8 cellular contexts compared by ENCODE assay signal in genomic region chr4:153465922-153466636, GRCh38. TPM values are rescaled to one million over a fixed set of nuclear protein-coding genes. Genes with fewer than 3 reads are reported as not detected.
DNase-seq lines count a peak whose midpoint lies in the region; ATAC-seq and TF ChIP-seq lines count a peak whose summit lies in the region.

TMEM131L (plus strand) TSS chr4:153466360; CDS start chr4:153466398, 38 bp downstream.

- H3K27ac Mint-ChIP-seq in neural progenitor cell: peak within 1 kb of the TSS; percentile 96

- peak within 1 kb of the TSS; percentile 80 for H3K56ac ChIP-seq in IMR-90 (ENCODE audit: extremely low read depth, insufficient read depth, low read length)

- H3K9me3 Mint-ChIP-seq in neural progenitor cell: no peaks in the 10 kb centered on the region

- dilution Hi-C loops in IMR-90 (cut with HindIII; ENCODE audit: low sequenced_read_pairs, unreplicated experiment): no loop called here

- peak within 1 kb of the TSS; percentile 80 for H3K4ac ChIP-seq in IMR-90 (ENCODE audit: low read depth, low read length)

- H3K9me3 ChIP-seq in IMR-90 (ENCODE audit: control insufficient read depth, insufficient read depth, low read length) (no peaks in the 10 kb centered on the region), neural progenitor cell (ENCODE audit: low read depth) (no peaks in the 10 kb centered on the region), thyroid gland (no peaks in the 10 kb centered on the region)

- peak within 1 kb of the TSS; percentile 6; the same call in 1 of the 2 replicates for H3K18ac ChIP-seq in IMR-90 (ENCODE audit: low read depth, low read length)

- H3K4me1 ChIP-seq in IMR-90 (ENCODE audit: control insufficient read depth, insufficient read depth, low read length) (peaks cover 2% of the 10 kb centered on the region; the same call in 1 of the 2 replicates), foreskin keratinocyte (peaks cover 22% of the 10 kb centered on the region), neural progenitor cell (peaks cover 16% of the 10 kb centered on the region), thyroid gland (peaks cover 7 to 25% of the 10 kb centered on the region in 2 donors)

- H2AFZ ChIP-seq in IMR-90 (replicated peaks; ENCODE audit: low read length, poor library complexity): peak within 1 kb of the TSS; percentile 98
- H2AFZ ChIP-seq in neural progenitor cell (replicated peaks): peak within 1 kb of the TSS; percentile 89

- H3K9ac ChIP-seq in IMR-90 (ENCODE audit: low read depth, low read length) (peak within 1 kb of the TSS; percentile 81), neural progenitor cell (no peak within 1 kb of the TSS)

- peaks cover 8 to 29% of the 10 kb centered on the region in 2 experiments for H3K79me1 ChIP-seq in IMR-90 (ENCODE audit: low read depth in 1 of 2, low read length in 2 of 2)

- H2AK9ac ChIP-seq in IMR-90 (replicated peaks; ENCODE audit: low read depth, low read length, poor library complexity): peak within 1 kb of the TSS; percentile 87

- peak within 1 kb of the TSS; percentile 65 for H3K27ac ChIP-seq in IMR-90 (ENCODE audit: insufficient read depth, low read length)
- peak within 1 kb of the TSS; percentile 76 for H3K27ac ChIP-seq in RWPE1
- peak within 1 kb of the TSS; percentile 72 for H3K27ac ChIP-seq in foreskin keratinocyte
- H3K27ac ChIP-seq in neural progenitor cell: no peak within 1 kb of the TSS
- H3K27ac ChIP-seq in thyroid gland: peak within 1 kb of the TSS; percentile 3 to 76 (median 75)

- H3K4me3 ChIP-seq in IMR-90 (ENCODE audit: insufficient read depth, low read depth, low read length) (peak within 1 kb of the TSS; percentile 96), neural progenitor cell (peak within 1 kb of the TSS; percentile 86), thyroid gland (replicated peaks in 1 of 3) (peak within 1 kb of the TSS; percentile 50 to 73 (median 57))

- H3K14ac ChIP-seq in IMR-90 (replicated peaks; ENCODE audit: low read depth, low read length): peak within 1 kb of the TSS; percentile 84; the same call in 1 of the 2 replicates

- TF ChIP-seq RAD21 in IMR-90 (IDR thresholded peaks at IDR 0.05; ENCODE audit: low read length): no peak; the same call in 1 of the 2 replicates

- POLR2A ChIA-PET in IMR-90 (lab: Charles Lee; ENCODE audit: unreplicated experiment) (interaction anchor here (0.5 kb wide), 1 partner anchor 23 kb away, joined by 4 read pairs; no protein-coding TSS in a partner anchor), RWPE1 (lab: Yijun Ruan, JAX; ENCODE audit: low non-redundant PET) (interaction anchor here (0.6 to 0.9 kb wide), 4 partner anchors 11 to 96 kb away, joined by 3 to 6 read pairs (median 3); no protein-coding TSS in a partner anchor)

- TF ChIP-seq POLR2A in IMR-90 (IDR thresholded peaks at IDR 0.05; ENCODE audit: low read depth, low read length) (0 out of 2 replicates have a peak, but pooled peaks have one; percentile 33), thyroid gland (IDR thresholded peaks at IDR 0.05) (peak in 1 of 2 donors; percentile 77)

- 1% methylated on average over 19 of the region's 86 CpGs; no CpG with 5 or more reads in 1 of the 2 experiments for WGBS in IMR-90 (ENCODE audit: extremely low coverage in 2 of 2, insufficient read length in 1 of 2), 2 experiments
- 0 to 2% methylated on average over 9 to 24 of the region's 86 CpGs for WGBS in thyroid gland, 2 donors

- CTCF ChIA-PET in IMR-90 (lab: Yijun Ruan, JAX): interaction anchor here (0.6 to 1.9 kb wide), 14 partner anchors 18 to 178 kb away, joined by 3 to 11 read pairs (median 4); no protein-coding TSS in a partner anchor
- CTCF ChIA-PET in RWPE1 (lab: Yijun Ruan, JAX): interaction anchor here (0.5 to 3.4 kb wide), 6 partner anchors 18 to 120 kb away, joined by 3 to 14 read pairs (median 4); no protein-coding TSS in a partner anchor

- H3K4me1 Mint-ChIP-seq in neural progenitor cell: peaks cover 38% of the 10 kb centered on the region

- intact Hi-C loops in IMR-90 (cut with micrococcal nuclease): loop anchor here (1.0 to 10.0 kb wide), 5 partner anchors 19 to 321 kb away; no protein-coding TSS in a partner anchor
- intact Hi-C loops in thyroid gland (cut with DNase I): loop anchor here (10.0 kb wide), 1 partner anchor 121 kb away; the partner anchor contains the start of gene MND1

- H4K5ac ChIP-seq in IMR-90 (ENCODE audit: low read depth, low read length): peak within 1 kb of the TSS; percentile 19; the same call in 1 of the 2 replicates

- ATAC-seq in GM21526 (IDR thresholded peaks at IDR 0.05; ENCODE audit: low FRiP score, unreplicated experiment): peak; percentile 36
- peak; percentile 90 for ATAC-seq in IMR-90 (ENCODE audit: low read depth)
- peak; percentile 86 for ATAC-seq in foreskin keratinocyte

- TF ChIP-seq CTCF in IMR-90 (conservative IDR thresholded peaks at IDR 0.05; ENCODE audit: low read depth, low read length): no peak
- TF ChIP-seq CTCF in RWPE1 (conservative IDR thresholded peaks at IDR 0.05; ENCODE audit: low read depth): 0 out of 2 replicates have a peak, but pooled peaks have one; percentile 4
- TF ChIP-seq CTCF in foreskin keratinocyte (conservative IDR thresholded peaks at IDR 0.05): peak; percentile 34
- TF ChIP-seq CTCF in neural progenitor cell (IDR thresholded peaks at IDR 0.05): peak; percentile 22
- TF ChIP-seq CTCF in thyroid gland (IDR thresholded peaks at IDR 0.05): peak in 1 of 6 experiments; percentile 11

- peak within 1 kb of the TSS; percentile 40 for H4K91ac ChIP-seq in IMR-90 (ENCODE audit: insufficient read depth, low read depth, low read length)

- peaks cover 20% of the 10 kb centered on the region for H3F3A ChIP-seq in neural progenitor cell (ENCODE audit: low read depth)

- H3K27me3 Mint-ChIP-seq in neural progenitor cell (ENCODE audit: insufficient read depth, low read depth): peaks cover 14% of the 10 kb centered on the region

- H3K27me3 ChIP-seq in IMR-90 (ENCODE audit: control insufficient read depth, insufficient read depth, low read length) (no peaks in the 10 kb centered on the region), foreskin keratinocyte (no peaks in the 10 kb centered on the region), neural progenitor cell (peaks cover 21% of the 10 kb centered on the region), thyroid gland (no peaks in the 10 kb centered on the region)

- H3K9me1 ChIP-seq in IMR-90 (ENCODE audit: insufficient read depth, low read length): no peaks in the 10 kb centered on the region; the same call in 1 of the 2 replicates

- H3K4me3 Mint-ChIP-seq in neural progenitor cell: peak within 1 kb of the TSS; percentile 94

- H4K8ac ChIP-seq in IMR-90 (ENCODE audit: low read depth in 2 of 2, low read length in 2 of 2): peak within 1 kb of the TSS in 1 of 2 experiments; percentile 75; a peak in 1 of 4 replicates

- H2AK5ac ChIP-seq in IMR-90 (ENCODE audit: low read depth, low read length): no peak within 1 kb of the TSS

- H4K20me1 ChIP-seq in IMR-90 (ENCODE audit: insufficient read depth, low read length): peaks cover 3% of the 10 kb centered on the region; the same call in 1 of the 2 replicates
- peaks cover 22% of the 10 kb centered on the region for H4K20me1 ChIP-seq in neural progenitor cell (ENCODE audit: low read depth)

- H3K36me3 ChIP-seq in IMR-90 (ENCODE audit: control insufficient read depth, insufficient read depth, low read length) (no peaks in the 10 kb centered on the region), neural progenitor cell (no peaks in the 10 kb centered on the region), thyroid gland (no peaks in the 10 kb centered on the region)

- BruUV-seq in IMR-90 (replicated peaks; lab: Mats Ljungman, UMichigan): no TSS peak

- H3K36me3 Mint-ChIP-seq in neural progenitor cell: no peaks in the 10 kb centered on the region

- H2BK120ac ChIP-seq in IMR-90 (ENCODE audit: low read depth, low read length): peak within 1 kb of the TSS; percentile 33; the same call in 1 of the 2 replicates

- H2BK5ac ChIP-seq in IMR-90 (ENCODE audit: low read depth, low read length, poor library complexity, severe bottlenecking): peak within 1 kb of the TSS; percentile 72

- no peak within 1 kb of the TSS; the same call in 1 of the 2 replicates for H2BK20ac ChIP-seq in IMR-90 (ENCODE audit: low read depth, low read length)

- peak within 1 kb of the TSS; percentile 21; the same call in 1 of the 3 replicates for H2BK15ac ChIP-seq in IMR-90 (ENCODE audit: low read depth, low read length)

- H3K4me2 ChIP-seq in IMR-90 (ENCODE audit: low read depth, low read length) (peak within 1 kb of the TSS; percentile 83), neural progenitor cell (peak within 1 kb of the TSS; percentile 90)

- DNase-seq in DMS114 treated with DMSO at 0.1 percent for 48 hours (lab: John Stamatoyannopoulos, UW; ENCODE audit: unreplicated experiment) (peak; percentile 32), IMR-90 (peak; percentile 52), RWPE1 (ENCODE audit: low spot score) (peak; percentile 71), foreskin keratinocyte (peak in 1 of 2 donors; percentile 59), neural progenitor cell (ENCODE audit: low spot score) (peak; percentile 93), thyroid gland (peak; percentile 60 to 64)
- peak; percentile 90 for DNase-seq in activated effector memory CD4-positive, alpha-beta T cell treated with anti-CD3 and anti-CD28 coated beads, Interleukin-2, amount 50 U/mL, for 16 hours

- peaks cover 42% of the 10 kb centered on the region for H3K79me2 ChIP-seq in neural progenitor cell (ENCODE audit: low read depth)

- H3K23ac ChIP-seq in IMR-90 (ENCODE audit: low read depth, low read length): peak within 1 kb of the TSS; percentile 90

- in situ Hi-C loops in IMR-90 (cut with MboI; ENCODE audit: low sequenced_read_pairs): no loop called here

TF ChIP-seq in IMR-90, 13 proteins besides CTCF, POLR2A, EP300 and RAD21:
- TF ChIP-seq MAFK (IDR thresholded peaks at IDR 0.05; ENCODE audit: low read depth, low read length) (no peak), MXI1 (IDR thresholded peaks at IDR 0.05; ENCODE audit: borderline replicate concordance, low read depth, low read length) (peak; percentile 34)

RNA-seq across cellular contexts. Expression of gene TMEM131L, which starts in this region (rescaled TPM):
- total RNA-seq in IMR-90 (2012; rRNA removed) (16.1 and 23.8 TPM in 2 replicates), foreskin keratinocyte (10.5 and 13.4 TPM in 2 replicates), neural progenitor cell (ENCODE audit: low replicate concordance) (13.7 and 14.8 TPM in 2 replicates), thyroid gland (10 to 100 TPM; 11.1 to 17.9 (median 16.4) TPM)
- polyA plus RNA-seq in IMR-90 (2012; rRNA removed) (8.2 and 8.4 TPM in 2 replicates), foreskin keratinocyte (3.8 and 4.1 TPM in 2 replicates)
- 3.9 and 4.9 TPM in 2 replicates for polyA plus RNA-seq in IMR-90 (2012; cell fraction: cytosol; rRNA removed)
- 10.1 and 26.3 TPM in 2 replicates for polyA plus RNA-seq in IMR-90 (2012; cell fraction: nucleus; rRNA removed; ENCODE audit: low replicate concordance)

Comparison
In these comparisons a context has a peak if more than half of its experiments do, and no peak if none do; other contexts are left out.
1. ATAC-seq: peak in every context shown above with its lines; median percentile 90 in IMR-90; 86 in foreskin keratinocyte; 36 in GM21526.